11 cellular contexts compared by ENCODE assay signal in genomic region chr10:3763035-3763456, GRCh38. TPM values are rescaled to one million over a fixed set of nuclear protein-coding genes. Genes with fewer than 3 reads are reported as not detected.
DNase-seq lines count a peak whose midpoint lies in the region; ATAC-seq and TF ChIP-seq lines count a peak whose summit lies in the region.
"Had no signal": no experiment of that assay in that cellular context is flagged by ENCODE, and none has a peak within 500 bp of the region (broad histone marks: within the 10 kb centered on the region; RNA-seq: fewer than 3 reads in every experiment).

No MANE protein-coding gene starts in this region.

- no peak for TF ChIP-seq RAD21 in SK-N-SH (IDR thresholded peaks at IDR 0.05; ENCODE audit: low read length)

- H3K27me3 ChIP-seq in SK-N-SH (ENCODE audit: insufficient read depth) = no peaks in the 10 kb centered on the region
- H3K27me3 ChIP-seq in H7 (ENCODE audit: control insufficient read depth, insufficient read depth, low read length) = no peaks in the 10 kb centered on the region; the same call in 1 of the 2 replicates

- H3K9me2 ChIP-seq in SK-N-SH = no peaks in the 10 kb centered on the region

- peaks cover 5 to 16% of the 10 kb centered on the region in 2 donors for H3K36me3 Mint-ChIP-seq in activated T-cell treated with anti-CD3 and anti-CD28 coated beads, Interleukin-2, amount 50 U/mL, for 72 hours (ENCODE audit: insufficient read depth in 2 of 2)
- H3K36me3 Mint-ChIP-seq in stimulated activated memory B cell treated with anti-CD40 and anti-IgM and Interleukin-4, amounts not matched to agents 10 μg/mL and 1 μg/mL and 100 μg/mL, for 72 hours = peaks cover 18% of the 10 kb centered on the region

- peak; percentile 58 to 71 for DNase-seq in activated T-cell treated with anti-CD3 and anti-CD28 coated beads, Interleukin-2, amount 50 U/mL, for 72 hours
- DNase-seq in activated T-cell treated with anti-CD3 and anti-CD28 coated beads for 4 hours = no peak
- DNase-seq in SK-N-SH = no peak
- peak; percentile 66 for DNase-seq in fibroblast of mammary gland (ENCODE audit: low read depth)
- no peak for DNase-seq in H7
- DNase-seq: NCI-H1436 treated with DMSO at 0.1 percent for 48 hours had no signal

- no peaks in the 10 kb centered on the region for H3K9me3 ChIP-seq in SK-N-SH

- peaks cover 5 to 6% of the 10 kb centered on the region in 2 donors for H3K9me3 Mint-ChIP-seq in activated T-cell treated with anti-CD3 and anti-CD28 coated beads, Interleukin-2, amount 50 U/mL, for 72 hours
- peaks cover 12% of the 10 kb centered on the region for H3K9me3 Mint-ChIP-seq in stimulated activated memory B cell treated with anti-CD40 and anti-IgM and Interleukin-4, amounts not matched to agents 10 μg/mL and 1 μg/mL and 100 μg/mL, for 72 hours
- H3K9me3 Mint-ChIP-seq: neural crest cell had no signal

- H3F3A ChIP-seq in SK-N-SH (replicated peaks; ENCODE audit: insufficient read depth) = peaks cover 16% of the 10 kb centered on the region

- peak in 1 of 2 experiments; percentile 73; a peak in 1 of 4 replicates for TF ChIP-seq EP300 in SK-N-SH (IDR thresholded peaks at IDR 0.05; ENCODE audit: borderline replicate concordance in 1 of 2, low read depth in 1 of 2, low read length in 1 of 2)

- peak overlapping the region; percentile 54 for H3K27ac Mint-ChIP-seq in activated T-cell treated with anti-CD3 and anti-CD28 coated beads, Interleukin-2, amount 50 U/mL, for 72 hours
- peak overlapping the region; percentile 57 for H3K27ac Mint-ChIP-seq in stimulated activated memory B cell treated with anti-CD40 and anti-IgM and Interleukin-4, amounts not matched to agents 10 μg/mL and 1 μg/mL and 100 μg/mL, for 72 hours

- TF ChIP-seq CTCF in SK-N-SH (IDR thresholded peaks at IDR 0.05) (no peak), fibroblast of mammary gland (conservative IDR thresholded peaks at IDR 0.05; ENCODE audit: control insufficient read depth, insufficient read depth, low read depth, low read length) (no peak)

- peak overlapping the region; percentile 43; the same call in 1 of the 2 replicates for H3K9ac ChIP-seq in SK-N-SH

- H3K4me1 ChIP-seq in SK-N-SH (ENCODE audit: control insufficient read depth in 1 of 2, insufficient read depth in 2 of 2, low read depth in 1 of 2, low read length in 1 of 2) = peaks cover 28 to 30% of the 10 kb centered on the region in 2 experiments

- WGBS in SK-N-SH (ENCODE audit: low lambda C conversion rate) = 62% methylated on average over 18 of the region's 20 CpGs

- CTCF ChIA-PET in SK-N-SH (lab: Yijun Ruan, JAX) = no interaction called here

- no peaks in the 10 kb centered on the region for H4K20me1 ChIP-seq in SK-N-SH (ENCODE audit: insufficient read depth)

- no peaks in the 10 kb centered on the region for H3K27me3 Mint-ChIP-seq in activated T-cell treated with anti-CD3 and anti-CD28 coated beads, Interleukin-2, amount 50 U/mL, for 72 hours (ENCODE audit: low read depth)
- H3K27me3 Mint-ChIP-seq in stimulated activated memory B cell treated with anti-CD40 and anti-IgM and Interleukin-4, amounts not matched to agents 10 μg/mL and 1 μg/mL and 100 μg/mL, for 72 hours = no peaks in the 10 kb centered on the region

- POLR2A ChIA-PET in SK-N-SH (lab: Yijun Ruan, JAX) = no interaction called here

- H3K79me2 ChIP-seq in SK-N-SH (ENCODE audit: insufficient read depth) = no peaks in the 10 kb centered on the region

- ATAC-seq in activated T-cell treated with anti-CD3 and anti-CD28 coated beads, Interleukin-2, amount 50 U/mL, for 72 hours (replicated peaks in 1 of 2) = peak; percentile 49 to 68
- ATAC-seq in stimulated activated memory B cell treated with anti-CD40 and anti-IgM and Interleukin-4, amounts not matched to agents 10 μg/mL and 1 μg/mL and 100 μg/mL, for 72 hours = no peak
- ATAC-seq in GM21423 (IDR thresholded peaks at IDR 0.05; ENCODE audit: unreplicated experiment) (no peak), HG03460 (IDR thresholded peaks at IDR 0.05; ENCODE audit: unreplicated experiment) (no peak)
- ATAC-seq: Right ventricle myocardium inferior had no signal

- H3K4me3 Mint-ChIP-seq in activated T-cell treated with anti-CD3 and anti-CD28 coated beads, Interleukin-2, amount 50 U/mL, for 72 hours = peak overlapping the region; percentile 37 to 77
- no peak overlapping the region for H3K4me3 Mint-ChIP-seq in stimulated activated memory B cell treated with anti-CD40 and anti-IgM and Interleukin-4, amounts not matched to agents 10 μg/mL and 1 μg/mL and 100 μg/mL, for 72 hours
- H3K4me3 Mint-ChIP-seq: neural crest cell had no signal

- H3K4me3 ChIP-seq in SK-N-SH (ENCODE audit: low read depth in 2 of 2, low read length in 1 of 2) = no peak overlapping the region
- H3K4me3 ChIP-seq in fibroblast of mammary gland (ENCODE audit: control insufficient read depth, low read depth, low read length) = no peak overlapping the region
- no peak overlapping the region for H3K4me3 ChIP-seq in H7 (ENCODE audit: insufficient read depth, low read depth, low read length)

- H3K36me3 ChIP-seq in SK-N-SH (replicated peaks in 1 of 2; ENCODE audit: control insufficient read depth in 1 of 2, insufficient read depth in 2 of 2, low read length in 1 of 2) (no peaks in the 10 kb centered on the region), H7 (replicated peaks; ENCODE audit: control insufficient read depth, insufficient read depth, low read length) (no peaks in the 10 kb centered on the region)

- no peak overlapping the region for H2AFZ ChIP-seq in SK-N-SH (ENCODE audit: low read depth)

- peak overlapping the region in 1 of 2 experiments; percentile 65; a peak in 2 of 4 replicates for H3K27ac ChIP-seq in SK-N-SH (ENCODE audit: low read depth in 2 of 2, low read length in 1 of 2)

- peak overlapping the region; percentile 12; the same call in 1 of the 2 replicates for H3K4me2 ChIP-seq in SK-N-SH

- H3K4me1 Mint-ChIP-seq in activated T-cell treated with anti-CD3 and anti-CD28 coated beads, Interleukin-2, amount 50 U/mL, for 72 hours (ENCODE audit: low read depth) = peaks cover 88% of the 10 kb centered on the region
- H3K4me1 Mint-ChIP-seq in stimulated activated memory B cell treated with anti-CD40 and anti-IgM and Interleukin-4, amounts not matched to agents 10 μg/mL and 1 μg/mL and 100 μg/mL, for 72 hours = peaks cover 64% of the 10 kb centered on the region

TF ChIP-seq in SK-N-SH, 30 proteins besides CTCF, POLR2A, EP300 and RAD21:
- TF ChIP-seq MXI1 (IDR thresholded peaks at IDR 0.05; ENCODE audit: low read depth, low read length) (no peak), MAX (IDR thresholded peaks at IDR 0.05; ENCODE audit: low read depth) (0 out of 2 replicates have a peak, but pooled peaks have one; percentile 50), NFIC (IDR thresholded peaks at IDR 0.05; ENCODE audit: borderline replicate concordance) (peak; percentile 36; the same call in 1 of the 2 replicates), JUND (IDR thresholded peaks at IDR 0.05) (peak; percentile 82), FOSL2 (IDR thresholded peaks at IDR 0.05; ENCODE audit: borderline replicate concordance, low read depth) (peak; percentile 95), YY1 (IDR thresholded peaks at IDR 0.05; ENCODE audit: low read depth) (no peak), TCF12 (IDR thresholded peaks at IDR 0.05) (peak; percentile 94), TEAD4 (IDR thresholded peaks at IDR 0.05; ENCODE audit: borderline replicate concordance, insufficient read depth) (0 out of 2 replicates have a peak, but pooled peaks have one; percentile 47), POLR2AphosphoS5 (IDR thresholded peaks at IDR 0.05; ENCODE audit: low read depth, low read length) (peak; percentile 45; the same call in 1 of the 2 replicates), MEF2A (IDR thresholded peaks at IDR 0.05; ENCODE audit: borderline replicate concordance, low read depth) (peak; percentile 31; the same call in 1 of the 2 replicates), RXRA (IDR thresholded peaks at IDR 0.05; ENCODE audit: borderline replicate concordance, low read depth) (peak; percentile 89)
- TF ChIP-seq, protein P1, sequence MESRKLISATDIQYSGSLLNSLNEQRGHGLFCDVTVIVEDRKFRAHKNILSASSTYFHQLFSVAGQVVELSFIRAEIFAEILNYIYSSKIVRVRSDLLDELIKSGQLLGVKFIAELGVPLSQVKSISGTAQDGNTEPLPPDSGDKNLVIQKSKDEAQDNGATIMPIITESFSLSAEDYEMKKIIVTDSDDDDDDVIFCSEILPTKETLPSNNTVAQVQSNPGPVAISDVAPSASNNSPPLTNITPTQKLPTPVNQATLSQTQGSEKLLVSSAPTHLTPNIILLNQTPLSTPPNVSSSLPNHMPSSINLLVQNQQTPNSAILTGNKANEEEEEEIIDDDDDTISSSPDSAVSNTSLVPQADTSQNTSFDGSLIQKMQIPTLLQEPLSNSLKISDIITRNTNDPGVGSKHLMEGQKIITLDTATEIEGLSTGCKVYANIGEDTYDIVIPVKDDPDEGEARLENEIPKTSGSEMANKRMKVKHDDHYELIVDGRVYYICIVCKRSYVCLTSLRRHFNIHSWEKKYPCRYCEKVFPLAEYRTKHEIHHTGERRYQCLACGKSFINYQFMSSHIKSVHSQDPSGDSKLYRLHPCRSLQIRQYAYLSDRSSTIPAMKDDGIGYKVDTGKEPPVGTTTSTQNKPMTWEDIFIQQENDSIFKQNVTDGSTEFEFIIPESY (IDR thresholded peaks at IDR 0.05; ENCODE audit: borderline replicate concordance, low read depth) = no peak
- TF ChIP-seq, protein P2, sequence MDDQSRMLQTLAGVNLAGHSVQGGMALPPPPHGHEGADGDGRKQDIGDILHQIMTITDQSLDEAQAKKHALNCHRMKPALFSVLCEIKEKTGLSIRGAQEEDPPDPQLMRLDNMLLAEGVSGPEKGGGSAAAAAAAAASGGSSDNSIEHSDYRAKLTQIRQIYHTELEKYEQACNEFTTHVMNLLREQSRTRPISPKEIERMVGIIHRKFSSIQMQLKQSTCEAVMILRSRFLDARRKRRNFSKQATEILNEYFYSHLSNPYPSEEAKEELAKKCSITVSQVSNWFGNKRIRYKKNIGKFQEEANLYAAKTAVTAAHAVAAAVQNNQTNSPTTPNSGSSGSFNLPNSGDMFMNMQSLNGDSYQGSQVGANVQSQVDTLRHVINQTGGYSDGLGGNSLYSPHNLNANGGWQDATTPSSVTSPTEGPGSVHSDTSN (IDR thresholded peaks at IDR 0.05) = peak; percentile 63

RNA-seq across cellular contexts. Expression of gene KLF6, which starts 22.0 kb away (rescaled TPM):
- total RNA-seq in activated T-cell treated with anti-CD3 and anti-CD28 coated beads, Interleukin-2, amount 50 U/mL, for 72 hours = 100 to 1,000 TPM; 184 to 240 TPM
- polyA plus RNA-seq in SK-N-SH (2012; rRNA removed) = 127 and 148 TPM in 2 replicates
- polyA plus RNA-seq in SK-N-SH (2012; cell fraction: cytosol; rRNA removed) = 72.3 and 76.2 TPM in 2 replicates
- polyA plus RNA-seq in SK-N-SH (2012; cell fraction: nucleus; rRNA removed) = 687 and 844 TPM in 2 replicates
- 7.6 and 9.8 TPM in 2 replicates for total RNA-seq in H7 (2014; rRNA removed; shearing (Covaris generic))

Comparison
In these comparisons a context has a peak if more than half of its experiments do, and no peak if none do; other contexts are left out.
1. DNase-seq: peak in activated T-cell treated with anti-CD3 and anti-CD28 coated beads, Interleukin-2, amount 50 U/mL, for 72 hours (2 of 2) and fibroblast of mammary gland (single experiment); none in activated T-cell treated with anti-CD3 and anti-CD28 coated beads for 4 hours (single experiment), SK-N-SH (single experiment) and H7 (single experiment).
2. ATAC-seq: peak in activated T-cell treated with anti-CD3 and anti-CD28 coated beads, Interleukin-2, amount 50 U/mL, for 72 hours (2 of 2); none in stimulated activated memory B cell treated with anti-CD40 and anti-IgM and Interleukin-4, amounts not matched to agents 10 μg/mL and 1 μg/mL and 100 μg/mL, for 72 hours (single experiment), GM21423 (single experiment) and HG03460 (single experiment).
3. RNA of gene KLF6, which starts 22.0 kb away (total RNA-seq): 184 to 240 TPM in activated T-cell treated with anti-CD3 and anti-CD28 coated beads, Interleukin-2, amount 50 U/mL, for 72 hours; 7.6 to 9.8 TPM in H7; every median in the first group is over 10 times any median in the second.